15 cellular contexts compared by ENCODE assay signal in genomic region chr2:8153258-8153718, GRCh38.
DNase-seq lines count a peak whose midpoint lies in the region; ATAC-seq, FAIRE-seq and TF ChIP-seq lines count a peak whose summit lies in the region.
"Had no signal": no experiment of that assay in that cellular context is flagged by ENCODE, and none has a peak within 500 bp of the region (broad histone marks: within the 10 kb centered on the region; RNA-seq: fewer than 3 reads in every experiment).

No MANE protein-coding gene starts in this region.

- CTCF ChIA-PET in activated CD4-positive, alpha-beta T cell treated with anti-CD3 and anti-CD28 coated beads for 36 hours (lab: Charles Lee): interaction anchor here (1.0 kb wide), 1 partner anchor 532 kb away, joined by 3 read pairs; no protein-coding TSS in a partner anchor

- DNase-seq in activated CD4-positive, alpha-beta T cell treated with anti-CD3 and anti-CD28 coated beads for 36 hours: no peak
- DNase-seq in activated CD4-positive, alpha-beta T cell treated with anti-CD3 and anti-CD28 coated beads for 1 hour: no peak
- DNase-seq in natural killer cell (no peak), NCI-H524 (lab: John Stamatoyannopoulos, UW) (no peak), GM12891 (ENCODE audit: insufficient read length, low spot score) (no peak), GM19240 (ENCODE audit: insufficient read length, low spot score) (no peak)
- DNase-seq: endodermal cell, GOT3, left colon, NCI-H1092 treated with DMSO at 0.1 percent for 48 hours, NCI-H510A treated with DMSO at 0.1 percent for 48 hours had no signal

- H3K9me3 Mint-ChIP-seq in activated CD4-positive, alpha-beta T cell treated with anti-CD3 and anti-CD28 coated beads for 36 hours (ENCODE audit: low read depth): peaks cover 18% of the 10 kb centered on the region
- no peaks in the 10 kb centered on the region for H3K9me3 Mint-ChIP-seq in natural killer cell

- TF ChIP-seq CTCF in natural killer cell (IDR thresholded peaks at IDR 0.05): no peak

- H3K27ac Mint-ChIP-seq in activated CD4-positive, alpha-beta T cell treated with anti-CD3 and anti-CD28 coated beads for 36 hours: peak overlapping the region; percentile 21
- peak overlapping the region; percentile 32 to 78 for H3K27ac Mint-ChIP-seq in natural killer cell
- H3K27ac Mint-ChIP-seq: endodermal cell, type B pancreatic cell had no signal

- ATAC-seq in activated CD4-positive, alpha-beta T cell treated with anti-CD3 and anti-CD28 coated beads for 36 hours: no peak
- ATAC-seq in GM21723 (IDR thresholded peaks at IDR 0.05; ENCODE audit: unreplicated experiment) (peak; percentile 29), HG03442 (IDR thresholded peaks at IDR 0.05; ENCODE audit: unreplicated experiment) (peak; percentile 9), natural killer cell (no peak)
- ATAC-seq: left colon had no signal

- TF ChIP-seq POLR2A in GM12891 (IDR thresholded peaks at IDR 0.05; ENCODE audit: low read depth, low read length): no peak

- FAIRE-seq in GM12891 (lab: Jason Lieb, UNC): no peak

- intact Hi-C loops in activated CD4-positive, alpha-beta T cell treated with anti-CD3 and anti-CD28 coated beads for 36 hours (cut with DNase I, micrococcal nuclease): loop anchor here in 1 of 2 experiments (10.0 kb wide), 2 partner anchors 378 to 532 kb away; partner anchors contain the start of gene ID2
- intact Hi-C loops in natural killer cell (cut with micrococcal nuclease): no loop called here

- peaks cover 30% of the 10 kb centered on the region for H3K4me1 Mint-ChIP-seq in activated CD4-positive, alpha-beta T cell treated with anti-CD3 and anti-CD28 coated beads for 36 hours
- H3K4me1 Mint-ChIP-seq in natural killer cell: peaks cover 50 to 70% of the 10 kb centered on the region in 2 donors
- H3K4me1 Mint-ChIP-seq: endodermal cell had no signal

- H3K36me3 Mint-ChIP-seq in activated CD4-positive, alpha-beta T cell treated with anti-CD3 and anti-CD28 coated beads for 36 hours (ENCODE audit: low read depth): peaks cover 10% of the 10 kb centered on the region
- no peaks in the 10 kb centered on the region for H3K36me3 Mint-ChIP-seq in natural killer cell
- H3K36me3 Mint-ChIP-seq: brain, type B pancreatic cell had no signal

- no peaks in the 10 kb centered on the region for H3K27me3 Mint-ChIP-seq in activated CD4-positive, alpha-beta T cell treated with anti-CD3 and anti-CD28 coated beads for 36 hours
- H3K27me3 Mint-ChIP-seq in natural killer cell (ENCODE audit: low read depth in 2 of 2): no peaks in the 10 kb centered on the region
- H3K27me3 Mint-ChIP-seq: brain, type B pancreatic cell had no signal

- H3K4me3 Mint-ChIP-seq in activated CD4-positive, alpha-beta T cell treated with anti-CD3 and anti-CD28 coated beads for 36 hours: no peak overlapping the region
- H3K4me3 Mint-ChIP-seq in natural killer cell: no peak overlapping the region
- H3K4me3 Mint-ChIP-seq: brain, endodermal cell, type B pancreatic cell had no signal

- POLR2A ChIA-PET in activated CD4-positive, alpha-beta T cell treated with anti-CD3 and anti-CD28 coated beads for 36 hours (lab: Charles Lee): interaction anchor here (0.7 to 2.0 kb wide), 2 partner anchors 154 to 392 kb away, joined by 3 to 4 read pairs; no protein-coding TSS in a partner anchor

TF ChIP-seq in GM12891, 5 proteins besides CTCF, POLR2A, EP300 and RAD21:
- no peak for TF ChIP-seq POU2F2 (IDR thresholded peaks at IDR 0.05; ENCODE audit: low read depth, low read length)
- no peak for TF ChIP-seq SPI1 (IDR thresholded peaks at IDR 0.05; ENCODE audit: low read depth, low read length)
- no peak for TF ChIP-seq PAX5 (IDR thresholded peaks at IDR 0.05; ENCODE audit: insufficient read depth, low read length, severe bottlenecking)

Comparison
In these comparisons a context has a peak if more than half of its experiments do, and no peak if none do; other contexts are left out.
1. ATAC-seq: peak in GM21723 (single experiment) and HG03442 (single experiment); none in activated CD4-positive, alpha-beta T cell treated with anti-CD3 and anti-CD28 coated beads for 36 hours (single experiment) and natural killer cell (0 of 3).